Comparison of ENCODE assay signal across 9 cellular contexts in genomic region chr16:48317614-48318013, GRCh38.
DNase-seq lines count a peak whose midpoint lies in the region; FAIRE-seq and TF ChIP-seq lines count a peak whose summit lies in the region.
"Had no signal": no experiment of that assay in that cellular context is flagged by ENCODE, and none has a peak within 500 bp of the region (broad histone marks: within the 10 kb centered on the region; RNA-seq: fewer than 3 reads in every experiment).

No MANE protein-coding gene starts in this region.

- TF ChIP-seq CTCF in Calu3 (IDR thresholded peaks at IDR 0.05; ENCODE audit: unreplicated experiment) (no peak), Peyer's patch (IDR thresholded peaks at IDR 0.05) (peak in 1 of 6 experiments; percentile 7)

- no peak overlapping the region for H4K91ac ChIP-seq in mesenchymal stem cell (ENCODE audit: low read length)

- H2BK120ac ChIP-seq in mesenchymal stem cell (ENCODE audit: low read depth, low read length) = no peak overlapping the region

- H4K20me1 ChIP-seq in Karpas-422 (ENCODE audit: insufficient read depth, low read depth, low read length) = no peaks in the 10 kb centered on the region

- H4K8ac ChIP-seq in mesenchymal stem cell (ENCODE audit: low read length) = no peak overlapping the region

- H2BK12ac ChIP-seq in mesenchymal stem cell (ENCODE audit: low read length in 2 of 2) = no peak overlapping the region

- H3K14ac ChIP-seq in mesenchymal stem cell (ENCODE audit: low read length in 2 of 2) = no peak overlapping the region

- H3K4me3 ChIP-seq in Karpas-422 (ENCODE audit: low read length) (no peak overlapping the region), mesenchymal stem cell (ENCODE audit: insufficient read depth in 1 of 2, low read depth in 1 of 2, low read length in 2 of 2) (no peak overlapping the region), Peyer's patch (no peak overlapping the region)

- no peaks in the 10 kb centered on the region for H3K27me3 Mint-ChIP-seq in Calu3 (ENCODE audit: unreplicated experiment)
- no peaks in the 10 kb centered on the region for H3K27me3 Mint-ChIP-seq in activated T-helper 2 cell treated with anti-CD3 and anti-CD28 coated beads, Interferon-gamma antibody, Interleukin-2, Interleukin-4, amounts not matched to agents 10 μg/mL and 5 μg/mL and 100 μg/mL, durations not matched to agents 14 hours and 24 hours and 36 hours (ENCODE audit: low read depth)

- no peak overlapping the region for H3K9ac ChIP-seq in Karpas-422 (ENCODE audit: low read length)
- no peak overlapping the region for H3K9ac ChIP-seq in mesenchymal stem cell (ENCODE audit: low read length)

- no peak overlapping the region for H3K4ac ChIP-seq in mesenchymal stem cell (ENCODE audit: low read depth in 1 of 2, low read length in 2 of 2)

- DNase-seq in Calu3 = peak; percentile 17
- peak; percentile 33 for DNase-seq in Karpas-422
- no peak for DNase-seq in activated T-helper 2 cell treated with anti-CD3 and anti-CD28 coated beads, Interferon-gamma antibody, Interleukin-2, Interleukin-4, amounts not matched to agents 10 μg/mL and 5 μg/mL and 100 μg/mL, durations not matched to agents 14 hours and 24 hours and 36 hours (ENCODE audit: low spot score)
- DNase-seq in mesenchymal stem cell = peak; percentile 80
- DNase-seq in Peyer's patch = no peak
- DNase-seq in DMS153 (lab: John Stamatoyannopoulos, UW) = no peak
- DNase-seq in GM19239 (ENCODE audit: insufficient read length, low spot score) = no peak
- DNase-seq in stimulated activated naive CD4-positive, alpha-beta T cell treated with Interleukin-2 at 50 U/mL for 16 hours (lab: John Stamatoyannopoulos, UW) = no peak
- DNase-seq: effector CD4-positive, alpha-beta T cell had no signal

- H3K27ac ChIP-seq in Karpas-422 (ENCODE audit: low read length) (no peak overlapping the region), mesenchymal stem cell (ENCODE audit: low read length, poor library complexity, severe bottlenecking) (peak overlapping the region; percentile 30), Peyer's patch (no peak overlapping the region)

- H2AK5ac ChIP-seq in mesenchymal stem cell (ENCODE audit: low read length, severe bottlenecking) = no peak overlapping the region

- H2AFZ ChIP-seq in Karpas-422 (ENCODE audit: low read length) = no peak overlapping the region
- no peak overlapping the region for H2AFZ ChIP-seq in mesenchymal stem cell (ENCODE audit: low read depth, low read length)

- H3K4me1 ChIP-seq in Karpas-422 (ENCODE audit: low read length) (peaks cover 15% of the 10 kb centered on the region), mesenchymal stem cell (ENCODE audit: control insufficient read depth, insufficient read depth, low read depth, low read length) (peaks cover 3% of the 10 kb centered on the region), Peyer's patch (peaks cover 0 to 18% (median 4%) of the 10 kb centered on the region in 4 donors)

- no peaks in the 10 kb centered on the region for H3K9me2 ChIP-seq in Karpas-422 (replicated peaks; ENCODE audit: insufficient read depth, low read length)

- peaks cover 3% of the 10 kb centered on the region; the same call in 1 of the 2 replicates for H3K9me3 ChIP-seq in Karpas-422 (ENCODE audit: low read length)
- peaks cover 2% of the 10 kb centered on the region for H3K9me3 ChIP-seq in mesenchymal stem cell (ENCODE audit: control insufficient read depth, low read length)
- no peaks in the 10 kb centered on the region for H3K9me3 ChIP-seq in Peyer's patch

- no peak for FAIRE-seq in GM19239 (lab: Jason Lieb, UNC)

- H3K36me3 Mint-ChIP-seq in Calu3 (ENCODE audit: insufficient read depth, unreplicated experiment) = peaks cover 21% of the 10 kb centered on the region
- H3K36me3 Mint-ChIP-seq in activated T-helper 2 cell treated with anti-CD3 and anti-CD28 coated beads, Interferon-gamma antibody, Interleukin-2, Interleukin-4, amounts not matched to agents 10 μg/mL and 5 μg/mL and 100 μg/mL, durations not matched to agents 14 hours and 24 hours and 36 hours (ENCODE audit: low read depth) = peaks cover 54% of the 10 kb centered on the region

- no peak overlapping the region for H2BK5ac ChIP-seq in mesenchymal stem cell (ENCODE audit: low read depth, low read length, poor library complexity, severe bottlenecking)

- no peak overlapping the region for H3K27ac Mint-ChIP-seq in Calu3 (ENCODE audit: unreplicated experiment)
- peak overlapping the region; percentile 68 for H3K27ac Mint-ChIP-seq in activated T-helper 2 cell treated with anti-CD3 and anti-CD28 coated beads, Interferon-gamma antibody, Interleukin-2, Interleukin-4, amounts not matched to agents 10 μg/mL and 5 μg/mL and 100 μg/mL, durations not matched to agents 14 hours and 24 hours and 36 hours

- intact Hi-C loops in Calu3 (cut with micrococcal nuclease; ENCODE audit: unreplicated experiment) = no loop called here
- intact Hi-C loops in activated T-helper 2 cell treated with anti-CD3 and anti-CD28 coated beads, Interferon-gamma antibody, Interleukin-2, Interleukin-4, amounts not matched to agents 10 μg/mL and 5 μg/mL and 100 μg/mL, durations not matched to agents 14 hours and 24 hours and 36 hours (cut with micrococcal nuclease) = loop anchor here (10.0 kb wide), 1 partner anchor 73 kb away; the partner anchor contains the start of genes ABCC11 and LONP2

- H3K36me3 ChIP-seq in Karpas-422 (ENCODE audit: insufficient read depth, low read length) (0 out of 2 replicates have a peak, but pooled peaks cover 7% of the 10 kb centered on the region), mesenchymal stem cell (ENCODE audit: control insufficient read depth in 1 of 2, insufficient read depth in 2 of 2, low read depth in 1 of 2, low read length in 2 of 2) (peaks cover 2 to 41% of the 10 kb centered on the region in 2 experiments), Peyer's patch (peaks cover 0 to 27% (median 0%) of the 10 kb centered on the region in 3 donors)

- H3K79me1 ChIP-seq in mesenchymal stem cell (replicated peaks; ENCODE audit: low read length, poor library complexity, severe bottlenecking) = peaks cover 13% of the 10 kb centered on the region

- CTCF ChIA-PET in Calu3 (lab: Charles Lee) = interaction anchor here (0.7 to 1.3 kb wide), 5 partner anchors 18 to 233 kb away, joined by 3 to 5 read pairs (median 3); no protein-coding TSS in a partner anchor

- TF ChIP-seq POLR2A in Peyer's patch (IDR thresholded peaks at IDR 0.05) = no peak

- no peak overlapping the region for H3K4me2 ChIP-seq in Karpas-422 (ENCODE audit: low read depth, low read length, poor library complexity, severe bottlenecking)
- H3K4me2 ChIP-seq in mesenchymal stem cell (ENCODE audit: low read length, poor library complexity, severe bottlenecking) = no peak overlapping the region

- no peak overlapping the region for H3K23ac ChIP-seq in mesenchymal stem cell (ENCODE audit: low read length in 2 of 2)

- H3K79me2 ChIP-seq in Karpas-422 (ENCODE audit: low read length) = peaks cover 31% of the 10 kb centered on the region

- H3K27me3 ChIP-seq in Karpas-422 (ENCODE audit: low read length) (no peaks in the 10 kb centered on the region), mesenchymal stem cell (ENCODE audit: control insufficient read depth in 1 of 2, insufficient read depth in 1 of 2, low read length in 2 of 2) (no peaks in the 10 kb centered on the region), Peyer's patch (no peaks in the 10 kb centered on the region)

- no peak overlapping the region for H2BK15ac ChIP-seq in mesenchymal stem cell (ENCODE audit: low read depth, poor library complexity, severe bottlenecking)

- BruUV-seq in Calu3 (replicated peaks; lab: Mats Ljungman, UMichigan) = no TSS peak

- H3K4me3 Mint-ChIP-seq in Calu3 (ENCODE audit: low read depth, unreplicated experiment) = no peak overlapping the region
- peak overlapping the region; percentile 14 for H3K4me3 Mint-ChIP-seq in activated T-helper 2 cell treated with anti-CD3 and anti-CD28 coated beads, Interferon-gamma antibody, Interleukin-2, Interleukin-4, amounts not matched to agents 10 μg/mL and 5 μg/mL and 100 μg/mL, durations not matched to agents 14 hours and 24 hours and 36 hours (ENCODE audit: low read depth)

- no peak overlapping the region for H3K18ac ChIP-seq in mesenchymal stem cell (ENCODE audit: low read depth in 1 of 2, low read length in 2 of 2)

- no peaks in the 10 kb centered on the region for H3K9me3 Mint-ChIP-seq in Calu3 (ENCODE audit: low read depth, unreplicated experiment)
- peaks cover 16% of the 10 kb centered on the region for H3K9me3 Mint-ChIP-seq in activated T-helper 2 cell treated with anti-CD3 and anti-CD28 coated beads, Interferon-gamma antibody, Interleukin-2, Interleukin-4, amounts not matched to agents 10 μg/mL and 5 μg/mL and 100 μg/mL, durations not matched to agents 14 hours and 24 hours and 36 hours

- no peaks in the 10 kb centered on the region for H3K4me1 Mint-ChIP-seq in Calu3 (ENCODE audit: low read depth, unreplicated experiment)
- H3K4me1 Mint-ChIP-seq in activated T-helper 2 cell treated with anti-CD3 and anti-CD28 coated beads, Interferon-gamma antibody, Interleukin-2, Interleukin-4, amounts not matched to agents 10 μg/mL and 5 μg/mL and 100 μg/mL, durations not matched to agents 14 hours and 24 hours and 36 hours (ENCODE audit: low read depth) = peaks cover 21% of the 10 kb centered on the region

Comparison
In these comparisons a context has a peak if more than half of its experiments do, and no peak if none do; other contexts are left out.
1. DNase-seq: peak in Calu3 (single experiment), Karpas-422 (single experiment) and mesenchymal stem cell (single experiment); none in activated T-helper 2 cell treated with anti-CD3 and anti-CD28 coated beads, Interferon-gamma antibody, Interleukin-2, Interleukin-4, amounts not matched to agents 10 μg/mL and 5 μg/mL and 100 μg/mL, durations not matched to agents 14 hours and 24 hours and 36 hours (single experiment), Peyer's patch (0 of 3), DMS153 (single experiment), GM19239 (single experiment) and stimulated activated naive CD4-positive, alpha-beta T cell treated with Interleukin-2 at 50 U/mL for 16 hours (single experiment).